Comparison of ENCODE assay signal across 10 cellular contexts in genomic region chr10:116888380-116889055, GRCh38. TPM values are rescaled to one million over a fixed set of nuclear protein-coding genes. Genes with fewer than 3 reads are reported as not detected.
DNase-seq lines count a peak whose midpoint lies in the region; ATAC-seq and TF ChIP-seq lines count a peak whose summit lies in the region.
"Had no signal": no experiment of that assay in that cellular context is flagged by ENCODE, and none has a peak within 500 bp of the region (broad histone marks: within the 10 kb centered on the region; RNA-seq: fewer than 3 reads in every experiment).

No MANE protein-coding gene starts in this region.

- H3K27ac Mint-ChIP-seq in activated naive CD8-positive, alpha-beta T cell treated with anti-CD3 and anti-CD28 coated beads, Interleukin-2, amount 50 U/mL, for 24 hours, result no peak overlapping the region
- no peak overlapping the region for H3K27ac Mint-ChIP-seq in nephron progenitor cell
- H3K27ac Mint-ChIP-seq: activated CD8-positive, alpha-beta memory T cell treated with anti-CD3 and anti-CD28 coated beads, Interleukin-2, amount 10 ng/mL, durations not matched to agents 7 days and 5 days had no signal

- no peaks in the 10 kb centered on the region for H3K36me3 Mint-ChIP-seq in activated naive CD8-positive, alpha-beta T cell treated with anti-CD3 and anti-CD28 coated beads, Interleukin-2, amount 50 U/mL, for 24 hours (ENCODE audit: low read depth)
- H3K36me3 Mint-ChIP-seq in nephron progenitor cell (ENCODE audit: low read depth), result no peaks in the 10 kb centered on the region
- H3K36me3 Mint-ChIP-seq: activated CD8-positive, alpha-beta memory T cell treated with anti-CD3 and anti-CD28 coated beads, Interleukin-2, amount 10 ng/mL, durations not matched to agents 7 days and 5 days had no signal

- ATAC-seq in HCT116, result peak; percentile 95
- ATAC-seq in activated naive CD8-positive, alpha-beta T cell treated with anti-CD3 and anti-CD28 coated beads, Interleukin-2, amount 50 U/mL, for 24 hours, result no peak
- ATAC-seq: activated CD8-positive, alpha-beta memory T cell treated with anti-CD3 and anti-CD28 coated beads, Interleukin-2, amount 10 ng/mL, durations not matched to agents 7 days and 5 days had no signal

- TF ChIP-seq RAD21 in HCT116 (IDR thresholded peaks at IDR 0.05; ENCODE audit: low read depth), result peak; percentile 10; the same call in 1 of the 2 replicates

- no peak overlapping the region for H3K4me3 Mint-ChIP-seq in activated naive CD8-positive, alpha-beta T cell treated with anti-CD3 and anti-CD28 coated beads, Interleukin-2, amount 50 U/mL, for 24 hours
- H3K4me3 Mint-ChIP-seq in nephron progenitor cell, result no peak overlapping the region
- H3K4me3 Mint-ChIP-seq: activated CD8-positive, alpha-beta memory T cell treated with anti-CD3 and anti-CD28 coated beads, Interleukin-2, amount 10 ng/mL, durations not matched to agents 7 days and 5 days had no signal

- DNase-seq in HCT116 (ENCODE audit: low read depth, low spot score) (peak; percentile 56), amniotic epithelial cell (ENCODE audit: low read depth) (peak; percentile 88), hepatocyte (ENCODE audit: low spot score) (peak; percentile 65), stomach (peak; percentile 66), D341Med (ENCODE audit: low spot score) (no peak), NCI-H2107 (lab: John Stamatoyannopoulos, UW) (no peak), nephron progenitor cell (no peak)
- DNase-seq in activated naive CD8-positive, alpha-beta T cell treated with anti-CD3 and anti-CD28 coated beads, Interleukin-2, amount 50 U/mL, for 24 hours, result no peak
- DNase-seq: activated CD8-positive, alpha-beta memory T cell treated with anti-CD3 and anti-CD28 coated beads, Interleukin-2, amount 10 ng/mL, durations not matched to agents 7 days and 5 days; NCI-H1417 had no signal

- BruUV-seq in HCT116 (replicated peaks; lab: Mats Ljungman, UMichigan), result no TSS peak

- H3K4me3 ChIP-seq in HCT116 (replicated peaks in 1 of 2; ENCODE audit: low read depth in 1 of 2, low read length in 2 of 2) (peak overlapping the region in 1 of 2 experiments; percentile 2; a peak in 1 of 4 replicates), hepatocyte (no peak overlapping the region), stomach (no peak overlapping the region)

- TF ChIP-seq CTCF in HCT116 (IDR thresholded peaks at IDR 0.05 in 2 of 3, conservative IDR thresholded peaks at IDR 0.05 in 1 of 3; ENCODE audit: borderline replicate concordance in 1 of 3, insufficient read depth in 1 of 3, low read depth in 2 of 3, low read length in 2 of 3) (no peak), hepatocyte (IDR thresholded peaks at IDR 0.05; ENCODE audit: poor library complexity) (no peak), stomach (IDR thresholded peaks at IDR 0.05) (no peak), nephron progenitor cell (IDR thresholded peaks at IDR 0.05) (no peak)

- RAD21 ChIA-PET in HCT116 (lab: Charles Lee; ENCODE audit: low non-redundant PET in 1 of 2, low total read pairs in 2 of 2, uncharacterized antibody in 2 of 2, unreplicated experiment in 2 of 2), result interaction anchor here in 1 of 2 experiments (1.1 kb wide), 1 partner anchor 287 kb away, joined by 4 read pairs; no protein-coding TSS in a partner anchor

- CTCF ChIA-PET in HCT116 (lab: Charles Lee), result interaction anchor here (1.0 to 1.1 kb wide), 2 partner anchors 15 to 279 kb away, joined by 4 to 5 read pairs; no protein-coding TSS in a partner anchor

- H3K27me3 ChIP-seq in HCT116 (ENCODE audit: insufficient read depth, low read length) (no peaks in the 10 kb centered on the region), hepatocyte (no peaks in the 10 kb centered on the region), stomach (no peaks in the 10 kb centered on the region)

- peak overlapping the region; percentile 36; the same call in 1 of the 2 replicates for H3K27ac ChIP-seq in HCT116 (ENCODE audit: low read depth, low read length)
- peak overlapping the region; percentile 49 for H3K27ac ChIP-seq in hepatocyte
- H3K27ac ChIP-seq in stomach, result peak overlapping the region in 1 of 5 donors; percentile 3

- H3K27me3 Mint-ChIP-seq in activated naive CD8-positive, alpha-beta T cell treated with anti-CD3 and anti-CD28 coated beads, Interleukin-2, amount 50 U/mL, for 24 hours, result peaks cover 25% of the 10 kb centered on the region
- peaks cover 3% of the 10 kb centered on the region for H3K27me3 Mint-ChIP-seq in nephron progenitor cell (ENCODE audit: low read depth, poor library complexity)

- WGBS in hepatocyte (ENCODE audit: low lambda C conversion rate, missing lambda C conversion rate), result 55% methylated on average over 7 of the region's 7 CpGs
- WGBS in stomach, 5 donors, result 53 to 70% (median 58%) methylated on average over 7 of the region's 7 CpGs

- TF ChIP-seq POLR2A in HCT116 (IDR thresholded peaks at IDR 0.05; ENCODE audit: borderline replicate concordance, extremely low read depth, insufficient read depth, insufficient read length), result no peak
- TF ChIP-seq POLR2A in stomach (IDR thresholded peaks at IDR 0.05), result no peak

- TF ChIP-seq EP300 in stomach (IDR thresholded peaks at IDR 0.05), result no peak

- H3K9me2 ChIP-seq in HCT116 (ENCODE audit: insufficient read depth) (no peaks in the 10 kb centered on the region), hepatocyte (replicated peaks; ENCODE audit: insufficient read depth) (no peaks in the 10 kb centered on the region)

- peak overlapping the region; percentile 57 for H3K4me2 ChIP-seq in HCT116 (ENCODE audit: low read length)
- no peak overlapping the region for H3K4me2 ChIP-seq in hepatocyte

- no peaks in the 10 kb centered on the region for H3K4me1 Mint-ChIP-seq in activated naive CD8-positive, alpha-beta T cell treated with anti-CD3 and anti-CD28 coated beads, Interleukin-2, amount 50 U/mL, for 24 hours
- peaks cover 42% of the 10 kb centered on the region for H3K4me1 Mint-ChIP-seq in nephron progenitor cell
- H3K4me1 Mint-ChIP-seq: activated CD8-positive, alpha-beta memory T cell treated with anti-CD3 and anti-CD28 coated beads, Interleukin-2, amount 10 ng/mL, durations not matched to agents 7 days and 5 days had no signal

- H3K9me3 Mint-ChIP-seq in activated naive CD8-positive, alpha-beta T cell treated with anti-CD3 and anti-CD28 coated beads, Interleukin-2, amount 50 U/mL, for 24 hours, result no peaks in the 10 kb centered on the region
- H3K9me3 Mint-ChIP-seq in nephron progenitor cell, result no peaks in the 10 kb centered on the region

- H3K4me1 ChIP-seq in HCT116 (ENCODE audit: control insufficient read depth in 1 of 2, insufficient read depth in 2 of 2, low read length in 2 of 2) (peaks cover 14 to 21% of the 10 kb centered on the region in 2 experiments), hepatocyte (ENCODE audit: insufficient read depth) (peaks cover 17% of the 10 kb centered on the region), stomach (peaks cover 0 to 25% (median 2%) of the 10 kb centered on the region in 4 donors)

- H2AFZ ChIP-seq in HCT116 (ENCODE audit: low read depth, low read length, poor library complexity, severe bottlenecking) (no peak overlapping the region), hepatocyte (no peak overlapping the region)

- POLR2A ChIA-PET in HCT116 (lab: Charles Lee), result no interaction called here

- 0 out of 2 replicates have a peak overlapping the region, but pooled peaks have one; percentile 4 for H3K9ac ChIP-seq in HCT116 (ENCODE audit: low read length)

- H3K79me2 ChIP-seq in HCT116 (ENCODE audit: insufficient read depth, low read length), result no peaks in the 10 kb centered on the region
- no peaks in the 10 kb centered on the region for H3K79me2 ChIP-seq in hepatocyte

- H3K36me3 ChIP-seq in HCT116 (ENCODE audit: control insufficient read depth in 1 of 2, insufficient read depth in 2 of 2, low read length in 2 of 2) (peaks cover 7 to 27% of the 10 kb centered on the region in 2 experiments; a peak in 3 of 4 replicates), hepatocyte (replicated peaks; ENCODE audit: insufficient read depth, low read depth) (no peaks in the 10 kb centered on the region), stomach (peaks cover 0 to 10% (median 3%) of the 10 kb centered on the region in 4 donors)

- intact Hi-C loops in HCT116 (cut with micrococcal nuclease) (no loop called here), stomach (cut with DNase I; ENCODE audit: low total_unique reads) (no loop called here)

- H4K20me1 ChIP-seq in HCT116 (ENCODE audit: insufficient read depth) (no peaks in the 10 kb centered on the region), hepatocyte (ENCODE audit: insufficient read depth, poor library complexity, severe bottlenecking) (no peaks in the 10 kb centered on the region)

- H3K9me3 ChIP-seq in HCT116 (ENCODE audit: control insufficient read depth in 1 of 2, insufficient read depth in 1 of 2, low read depth in 1 of 2, low read length in 2 of 2), result no peaks in the 10 kb centered on the region
- no peaks in the 10 kb centered on the region for H3K9me3 ChIP-seq in hepatocyte (ENCODE audit: low read depth)
- no peaks in the 10 kb centered on the region for H3K9me3 ChIP-seq in stomach

TF ChIP-seq in HCT116, 20 proteins besides CTCF, POLR2A, EP300 and RAD21 (continues in another document):
- TF ChIP-seq EGR1 (IDR thresholded peaks at IDR 0.05; ENCODE audit: low read depth) (no peak), EZH2phosphoT487 (IDR thresholded peaks at IDR 0.05; ENCODE audit: borderline replicate concordance) (no peak), ATF3 (IDR thresholded peaks at IDR 0.05) (peak; percentile 83), TCF7L2 (IDR thresholded peaks at IDR 0.05; ENCODE audit: borderline replicate concordance, extremely low read depth, insufficient read depth, insufficient read length) (no peak), JUND (IDR thresholded peaks at IDR 0.05) (peak; percentile 80), SIN3A (IDR thresholded peaks at IDR 0.05; ENCODE audit: low read depth) (no peak), ZNF274 (IDR thresholded peaks at IDR 0.05; ENCODE audit: low read depth, low read length) (no peak), ELF1 (IDR thresholded peaks at IDR 0.05; ENCODE audit: borderline replicate concordance, low read depth) (no peak), MAX (IDR thresholded peaks at IDR 0.05) (peak; percentile 46; the same call in 1 of the 2 replicates), CEBPB (IDR thresholded peaks at IDR 0.05; ENCODE audit: low read depth) (peak; percentile 95), SRF (IDR thresholded peaks at IDR 0.05; ENCODE audit: low read depth) (peak; percentile 60; the same call in 1 of the 2 replicates)

RNA-seq across cellular contexts. Expression of gene ENO4, which starts 39.2 kb away (rescaled TPM):
- total RNA-seq in HCT116 (2021; ENCODE audit: unreplicated experiment) (0.22 TPM), hepatocyte (0.28 and 0.43 TPM in 2 replicates), stomach (1 to 10 TPM in 1 of 5 donors, under 1 TPM in 1, not detected in 3; 0.55 to 2.2 TPM)
- 0.31 and 0.51 TPM in 2 replicates for polyA plus RNA-seq in HCT116 (2012)
- polyA plus RNA-seq in hepatocyte (0.24 and 0.75 TPM in 2 replicates), stomach (under 1 TPM in 2 of 3 donors, not detected in 1; 0.05 to 0.06 TPM)
- total RNA-seq: activated CD8-positive, alpha-beta memory T cell treated with anti-CD3 and anti-CD28 coated beads, Interleukin-2, amount 10 ng/mL, durations not matched to agents 7 days and 5 days had no signal

Comparison
In these comparisons a context has a peak if more than half of its experiments do, and no peak if none do; other contexts are left out.
1. DNase-seq: peak in HCT116 (single experiment), amniotic epithelial cell (single experiment), hepatocyte (single experiment) and stomach (single experiment); none in D341Med (single experiment), activated naive CD8-positive, alpha-beta T cell treated with anti-CD3 and anti-CD28 coated beads, Interleukin-2, amount 50 U/mL, for 24 hours (single experiment), NCI-H2107 (single experiment) and nephron progenitor cell (single experiment).